Comparison of ENCODE assay signal across 22 cellular contexts in the genomic region with DNA sequence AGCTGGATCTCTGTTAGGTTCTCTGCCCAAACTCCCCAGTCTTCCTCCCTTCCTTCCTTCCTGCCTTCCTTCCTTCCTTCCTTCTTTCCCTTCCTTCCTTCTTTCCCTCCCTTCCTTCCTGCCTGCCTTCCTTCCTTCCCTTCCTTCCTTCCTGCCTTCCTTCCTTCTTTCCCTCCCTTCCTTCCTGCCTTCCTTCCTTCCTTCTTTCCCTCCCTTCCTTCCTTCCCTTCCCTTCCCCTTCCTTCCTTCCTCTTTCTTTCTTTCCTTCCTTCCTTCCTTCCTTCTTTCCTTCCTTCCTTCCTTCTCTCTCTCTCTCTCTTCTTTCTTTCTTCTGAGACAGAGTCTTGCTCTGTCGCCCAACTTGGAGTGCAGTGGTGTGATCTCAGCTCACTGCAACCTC.
"Had no signal": no experiment of that assay in that cellular context is flagged by ENCODE, and none has a peak within 500 bp of the region (broad histone marks: within the 10 kb centered on the region; RNA-seq: fewer than 3 reads in every experiment).

No MANE protein-coding gene starts in this region.

- H3K27me3 Mint-ChIP-seq: natural killer cell treated with Interleukin-12 subunit alpha and Interleukin-12 subunit beta and Interleukin-15 and Interleukin-18, amount 100 ng/mL, for 72 hours; stimulated activated naive B cell treated with anti-CD40 and anti-IgM and Interleukin-4, amounts not matched to agents 10 μg/mL and 1 μg/mL and 100 μg/mL, for 72 hours had no signal

- ATAC-seq: gastrocnemius medialis; heart right ventricle; left lobe of liver; mucosa of descending colon; natural killer cell treated with Interleukin-12 subunit alpha and Interleukin-12 subunit beta and Interleukin-15 and Interleukin-18, amount 100 ng/mL, for 72 hours; right lobe of liver; stimulated activated naive B cell treated with anti-CD40 and anti-IgM and Interleukin-4, amounts not matched to agents 10 μg/mL and 1 μg/mL and 100 μg/mL, for 72 hours had no signal

- H3K36me3 Mint-ChIP-seq: natural killer cell treated with Interleukin-12 subunit alpha and Interleukin-12 subunit beta and Interleukin-15 and Interleukin-18, amount 100 ng/mL, for 72 hours had no signal

- H3K9me3 ChIP-seq: esophagus muscularis mucosa, gastrocnemius medialis, heart right ventricle, mucosa of descending colon, prostate gland, right lobe of liver, stomach, thoracic aorta, transverse colon had no signal

- H3K27me3 ChIP-seq: esophagus muscularis mucosa, gastrocnemius medialis, heart right ventricle, neural progenitor cell, right lobe of liver, stomach, transverse colon had no signal

- H3K9me3 Mint-ChIP-seq: neural progenitor cell had no signal

- H3K27ac Mint-ChIP-seq: neural progenitor cell; stimulated activated naive B cell treated with anti-CD40 and anti-IgM and Interleukin-4, amounts not matched to agents 10 μg/mL and 1 μg/mL and 100 μg/mL, for 72 hours had no signal

- DNase-seq: effector memory CD4-positive, alpha-beta T cell; gastrocnemius medialis; heart right ventricle; islet precursor cell; mammary epithelial cell; mucosa of descending colon; retina; right lobe of liver; stimulated activated CD4-positive, alpha-beta T cell treated with anti-CD3 and anti-CD28 coated beads, Interleukin-4, amount 100 ng/mL, for 1 hour; stimulated activated CD8-positive, alpha-beta memory T cell treated with anti-CD3 and anti-CD28 coated beads, Interleukin-4, amount 100 ng/mL, for 48 hours; stimulated activated naive B cell treated with anti-CD40 and anti-IgM and Interleukin-4, amounts not matched to agents 10 μg/mL and 1 μg/mL and 100 μg/mL, for 72 hours; stomach; substantia nigra; transverse colon had no signal

- H3K27ac ChIP-seq: epithelial cell of prostate, esophagus muscularis mucosa, gastrocnemius medialis, heart right ventricle, neural progenitor cell, parathyroid adenoma, prostate gland, right lobe of liver, stomach, thoracic aorta, transverse colon had no signal

- H3K4me3 Mint-ChIP-seq: natural killer cell treated with Interleukin-12 subunit alpha and Interleukin-12 subunit beta and Interleukin-15 and Interleukin-18, amount 100 ng/mL, for 72 hours; neural progenitor cell; stimulated activated naive B cell treated with anti-CD40 and anti-IgM and Interleukin-4, amounts not matched to agents 10 μg/mL and 1 μg/mL and 100 μg/mL, for 72 hours had no signal

- H3K4me1 ChIP-seq: esophagus muscularis mucosa, gastrocnemius medialis, parathyroid adenoma, prostate gland, right lobe of liver, transverse colon had no signal

- H3K4me3 ChIP-seq: esophagus muscularis mucosa, gastrocnemius medialis, heart right ventricle, mucosa of descending colon, neural progenitor cell, prostate gland, right lobe of liver, stomach, thoracic aorta, transverse colon had no signal

- H3K36me3 ChIP-seq: esophagus muscularis mucosa, gastrocnemius medialis, neural progenitor cell, prostate gland, right lobe of liver, stomach, thoracic aorta, transverse colon had no signal
